Comparison of ENCODE assay signal across 9 cellular contexts in the genomic region with DNA sequence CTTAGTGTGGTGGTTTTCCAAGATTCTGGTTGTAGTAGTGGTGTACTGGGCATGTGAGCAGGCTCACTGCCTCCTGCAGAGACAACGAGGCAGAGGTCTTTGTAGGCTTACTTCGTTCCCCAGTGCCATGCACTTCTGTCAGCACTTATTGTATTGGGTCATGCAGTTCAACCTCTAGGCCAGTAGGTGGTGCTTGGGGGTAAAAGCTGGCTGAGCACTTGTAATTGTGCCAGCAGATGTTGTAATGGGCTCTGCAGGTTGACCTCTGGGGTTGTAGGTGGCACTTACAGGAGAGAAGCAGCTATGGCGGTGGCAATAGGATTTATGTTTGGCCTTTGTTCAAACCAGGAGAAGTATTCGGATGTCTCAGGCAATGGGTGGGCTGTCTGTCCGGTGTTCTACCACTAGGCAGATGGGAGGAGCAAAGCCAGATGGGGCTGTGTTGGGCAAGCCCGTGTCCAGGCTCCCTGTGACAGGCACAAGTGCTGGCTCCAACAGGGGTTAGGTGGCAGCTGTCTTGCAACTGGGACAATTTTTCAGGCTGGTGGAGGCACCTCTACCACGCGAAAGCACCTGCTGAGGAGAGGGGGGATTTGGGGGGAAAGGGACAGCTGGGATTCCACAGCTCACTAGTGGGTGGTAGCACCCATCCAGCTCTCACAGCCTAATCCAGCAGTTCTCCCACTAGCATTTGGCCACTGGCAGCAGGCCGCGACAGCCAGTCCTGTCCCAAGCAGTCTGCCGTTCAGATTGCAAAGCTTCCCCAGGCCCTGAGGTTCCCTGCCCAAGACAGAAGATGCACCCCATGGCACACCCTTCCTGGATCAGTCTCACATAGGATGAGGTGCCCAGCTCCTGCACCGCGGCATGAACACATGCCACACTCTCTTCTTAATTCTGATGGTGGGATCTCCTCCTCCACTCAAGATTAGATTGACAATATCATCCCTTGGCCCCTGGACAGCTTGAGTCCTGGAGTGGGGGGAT.
DNase-seq lines count a peak whose midpoint lies in the region; ATAC-seq and TF ChIP-seq lines count a peak whose summit lies in the region.
"Had no signal": no experiment of that assay in that cellular context is flagged by ENCODE, and none has a peak within 500 bp of the region (broad histone marks: within the 10 kb centered on the region; RNA-seq: fewer than 3 reads in every experiment).

No MANE protein-coding gene starts in this region.

- H3K9me2 ChIP-seq in Loucy (replicated peaks; ENCODE audit: low read depth, low read length), result no peaks in the 10 kb centered on the region

- H3K36me3 ChIP-seq in Loucy (ENCODE audit: insufficient read depth, low read length) (no peaks in the 10 kb centered on the region), RWPE2 (ENCODE audit: low read depth) (no peaks in the 10 kb centered on the region), ascending aorta (no peaks in the 10 kb centered on the region)

- no peaks in the 10 kb centered on the region; the same call in 1 of the 2 replicates for H3K9me3 Mint-ChIP-seq in HFFc6
- H3K9me3 Mint-ChIP-seq: CD8-positive, alpha-beta memory T cell had no signal

- H3K4me2 ChIP-seq in Loucy (ENCODE audit: low read depth, low read length, poor library complexity, severe bottlenecking), result no peak overlapping the region

- H3K27ac Mint-ChIP-seq in HFFc6, result no peak overlapping the region
- H3K27ac Mint-ChIP-seq: CD8-positive, alpha-beta memory T cell had no signal

- H3K4me1 ChIP-seq in Loucy (ENCODE audit: insufficient read depth, low read length, poor library complexity, severe bottlenecking) (no peaks in the 10 kb centered on the region), RWPE2 (ENCODE audit: insufficient read depth, poor library complexity, severe bottlenecking) (no peaks in the 10 kb centered on the region), ascending aorta (no peaks in the 10 kb centered on the region)

- TF ChIP-seq CTCF in HFFc6 (IDR thresholded peaks at IDR 0.05) (peak; percentile 81), Loucy (conservative IDR thresholded peaks at IDR 0.05; ENCODE audit: low read length) (peak; percentile 96), RWPE2 (IDR thresholded peaks at IDR 0.05; ENCODE audit: poor library complexity, severe bottlenecking) (peak; percentile 62), ascending aorta (IDR thresholded peaks at IDR 0.05) (peak; percentile 85 to 92 (median 88))

- H3K9ac ChIP-seq in Loucy (ENCODE audit: low read depth, low read length, poor library complexity, severe bottlenecking), result no peak overlapping the region

- intact Hi-C loops in ascending aorta (cut with DNase I), result loop anchor here (1.0 to 10.0 kb wide), 2 partner anchors 161 to 365 kb away; no protein-coding TSS in a partner anchor

- no peak overlapping the region for H3K4me3 Mint-ChIP-seq in HFFc6
- H3K4me3 Mint-ChIP-seq: CD8-positive, alpha-beta memory T cell had no signal

- no peaks in the 10 kb centered on the region; the same call in 1 of the 2 replicates for H3K27me3 Mint-ChIP-seq in HFFc6 (ENCODE audit: insufficient read depth)

- no peaks in the 10 kb centered on the region for H3F3A ChIP-seq in Loucy (ENCODE audit: low read depth)

- H3K79me2 ChIP-seq in Loucy (ENCODE audit: insufficient read depth, low read length), result no peaks in the 10 kb centered on the region

- peak overlapping the region; percentile 85 for H2AFZ ChIP-seq in Loucy (ENCODE audit: low read length)

- DNase-seq in SIG-M5 treated with dmso at 0.1 percent for 504 hours (lab: John Stamatoyannopoulos, UW; ENCODE audit: unreplicated experiment) (peak; percentile 65), SIG-M5 (lab: John Stamatoyannopoulos, UW) (no peak), HFFc6 (peak; percentile 50), RWPE2 (ENCODE audit: low spot score) (no peak), ascending aorta (ENCODE audit: low spot score in 2 of 2) (peak in 1 of 2 donors; percentile 77), iPS DF 4.7 (ENCODE audit: extremely low read depth, low spot score) (peak; percentile 68)
- DNase-seq in stimulated activated CD4-positive, alpha-beta T cell treated with anti-CD3 and anti-CD28 coated beads, Interleukin-12 subunit alpha, Interleukin-12 subunit beta, amount 100 ng/mL, for 4 hours, result peak; percentile 7

- H3K36me3 Mint-ChIP-seq in HFFc6 (ENCODE audit: low read depth), result no peaks in the 10 kb centered on the region
- H3K36me3 Mint-ChIP-seq: CD8-positive, alpha-beta memory T cell had no signal

- ATAC-seq in RWPE2 (ENCODE audit: low read depth), result peak; percentile 49; the same call in 1 of the 3 replicates

- no peaks in the 10 kb centered on the region for H3K27me3 ChIP-seq in Loucy (ENCODE audit: insufficient read depth, low read length, poor library complexity, severe bottlenecking)
- H3K27me3 ChIP-seq in RWPE2 (ENCODE audit: insufficient read depth, poor library complexity, severe bottlenecking), result peaks cover 4% of the 10 kb centered on the region
- H3K27me3 ChIP-seq in ascending aorta, result no peaks in the 10 kb centered on the region

- H3K9me3 ChIP-seq in Loucy (ENCODE audit: insufficient read depth, low read depth, low read length) (no peaks in the 10 kb centered on the region), RWPE2 (ENCODE audit: severe bottlenecking) (no peaks in the 10 kb centered on the region), ascending aorta (no peaks in the 10 kb centered on the region)

- no peak overlapping the region for H3K4me3 ChIP-seq in Loucy (ENCODE audit: low read length, poor library complexity, severe bottlenecking)
- no peak overlapping the region for H3K4me3 ChIP-seq in RWPE2 (ENCODE audit: severe bottlenecking)
- no peak overlapping the region for H3K4me3 ChIP-seq in ascending aorta

- no peaks in the 10 kb centered on the region for H3K4me1 Mint-ChIP-seq in HFFc6 (ENCODE audit: low read depth)
- H3K4me1 Mint-ChIP-seq: CD8-positive, alpha-beta memory T cell had no signal

- H3K27ac ChIP-seq in RWPE2 (ENCODE audit: poor library complexity, severe bottlenecking) (no peak overlapping the region), ascending aorta (no peak overlapping the region)

- no peaks in the 10 kb centered on the region for H4K20me1 ChIP-seq in Loucy (ENCODE audit: insufficient read depth, low read length, poor library complexity, severe bottlenecking)

Comparison
In these comparisons a context has a peak if more than half of its experiments do, and no peak if none do; other contexts are left out.
1. DNase-seq: peak in SIG-M5 treated with dmso at 0.1 percent for 504 hours (single experiment), HFFc6 (single experiment), iPS DF 4.7 (single experiment) and stimulated activated CD4-positive, alpha-beta T cell treated with anti-CD3 and anti-CD28 coated beads, Interleukin-12 subunit alpha, Interleukin-12 subunit beta, amount 100 ng/mL, for 4 hours (single experiment); none in SIG-M5 (single experiment) and RWPE2 (single experiment).
2. Peak in every context shown above with its lines, with median percentiles within 50 percentile points of each other: CTCF ChIP-seq.